In the genomic region with DNA sequence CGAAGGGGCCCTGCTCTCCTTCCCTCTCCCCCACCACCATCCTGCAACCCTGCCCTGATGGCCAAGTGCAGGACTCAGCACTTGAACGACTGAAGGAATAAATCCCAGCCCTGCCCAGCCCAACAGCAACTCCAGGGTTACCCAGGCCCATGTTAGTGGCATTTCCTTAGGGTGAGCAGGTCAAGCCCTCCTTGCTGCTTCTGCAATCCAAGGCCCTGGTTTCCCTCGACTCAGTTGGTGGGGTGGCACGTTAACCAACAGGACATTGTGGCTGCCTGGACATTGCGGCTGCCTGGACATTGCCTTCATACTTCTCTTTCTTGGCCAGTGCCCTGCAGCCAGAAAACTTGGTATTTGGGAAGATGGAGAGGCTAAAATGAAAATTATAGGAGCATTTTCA, we compare ENCODE assay signal across 25 cellular contexts.
DNase-seq lines count a peak whose midpoint lies in the region; ATAC-seq, FAIRE-seq and TF ChIP-seq lines count a peak whose summit lies in the region.
"Had no signal": no experiment of that assay in that cellular context is flagged by ENCODE, and none has a peak within 500 bp of the region (broad histone marks: within the 10 kb centered on the region; RNA-seq: fewer than 3 reads in every experiment).

No MANE protein-coding gene starts in this region.

- no peaks in the 10 kb centered on the region for H3K9me3 Mint-ChIP-seq in activated T-helper 1 cell treated with anti-CD3 and anti-CD28 coated beads, Interleukin-12 subunit alpha, Interleukin-12 subunit beta, Interleukin-2, Interleukin-4 antibody, amounts not matched to agents 30 ng/mL and 10 ng/mL and 1 ng/mL, durations not matched to agents 14 hours and 24 hours and 36 hours
- H3K9me3 Mint-ChIP-seq: CD8-positive, alpha-beta memory T cell had no signal

- no peak overlapping the region for H3K27ac Mint-ChIP-seq in activated T-helper 1 cell treated with anti-CD3 and anti-CD28 coated beads, Interleukin-12 subunit alpha, Interleukin-12 subunit beta, Interleukin-2, Interleukin-4 antibody, amounts not matched to agents 30 ng/mL and 10 ng/mL and 1 ng/mL, durations not matched to agents 14 hours and 24 hours and 36 hours
- H3K27ac Mint-ChIP-seq: CD14-positive monocyte; CD4-positive, CD25-positive, alpha-beta regulatory T cell; CD8-positive, alpha-beta memory T cell had no signal

- no peak overlapping the region for H3K4me3 ChIP-seq in dorsolateral prefrontal cortex
- no peak overlapping the region for H3K4me3 ChIP-seq in kidney (ENCODE audit: low read length in 2 of 2)
- H3K4me3 ChIP-seq: BLaER1, GM12878 had no signal

- H3K36me3 Mint-ChIP-seq in activated T-helper 1 cell treated with anti-CD3 and anti-CD28 coated beads, Interleukin-12 subunit alpha, Interleukin-12 subunit beta, Interleukin-2, Interleukin-4 antibody, amounts not matched to agents 30 ng/mL and 10 ng/mL and 1 ng/mL, durations not matched to agents 14 hours and 24 hours and 36 hours (ENCODE audit: low read depth): no peaks in the 10 kb centered on the region
- H3K36me3 Mint-ChIP-seq: CD14-positive monocyte; CD4-positive, alpha-beta memory T cell; CD4-positive, CD25-positive, alpha-beta regulatory T cell had no signal

- TF ChIP-seq CTCF in dorsolateral prefrontal cortex (IDR thresholded peaks at IDR 0.05 in 54 of 56, conservative IDR thresholded peaks at IDR 0.05 in 2 of 56; ENCODE audit: low read depth in 1 of 56, partially characterized antibody in 56 of 56) (no peak), kidney (IDR thresholded peaks at IDR 0.05; ENCODE audit: borderline replicate concordance, extremely low read depth, insufficient read depth) (no peak)

- no peaks in the 10 kb centered on the region for H3K4me1 ChIP-seq in kidney (ENCODE audit: control insufficient read depth in 1 of 2, insufficient read depth in 1 of 2, low read depth in 1 of 2, low read length in 2 of 2)

- H3K27me3 Mint-ChIP-seq in activated T-helper 1 cell treated with anti-CD3 and anti-CD28 coated beads, Interleukin-12 subunit alpha, Interleukin-12 subunit beta, Interleukin-2, Interleukin-4 antibody, amounts not matched to agents 30 ng/mL and 10 ng/mL and 1 ng/mL, durations not matched to agents 14 hours and 24 hours and 36 hours (ENCODE audit: insufficient read depth): peaks cover 2% of the 10 kb centered on the region

- no peak for ATAC-seq in HG03196 (IDR thresholded peaks at IDR 0.05; ENCODE audit: unreplicated experiment)
- ATAC-seq: GM12878 had no signal

- H3K4me1 Mint-ChIP-seq in activated T-helper 1 cell treated with anti-CD3 and anti-CD28 coated beads, Interleukin-12 subunit alpha, Interleukin-12 subunit beta, Interleukin-2, Interleukin-4 antibody, amounts not matched to agents 30 ng/mL and 10 ng/mL and 1 ng/mL, durations not matched to agents 14 hours and 24 hours and 36 hours (ENCODE audit: low read depth): no peaks in the 10 kb centered on the region
- H3K4me1 Mint-ChIP-seq: CD14-positive monocyte; CD4-positive, alpha-beta memory T cell; CD4-positive, CD25-positive, alpha-beta regulatory T cell; CD8-positive, alpha-beta memory T cell had no signal

- H3K9ac ChIP-seq in kidney (ENCODE audit: low read length in 2 of 2): no peak overlapping the region
- H3K9ac ChIP-seq: BLaER1 had no signal

- H3K27me3 ChIP-seq in dorsolateral prefrontal cortex: no peaks in the 10 kb centered on the region
- H3K27me3 ChIP-seq: BE2C, BLaER1 had no signal

- H3K4me3 Mint-ChIP-seq in activated T-helper 1 cell treated with anti-CD3 and anti-CD28 coated beads, Interleukin-12 subunit alpha, Interleukin-12 subunit beta, Interleukin-2, Interleukin-4 antibody, amounts not matched to agents 30 ng/mL and 10 ng/mL and 1 ng/mL, durations not matched to agents 14 hours and 24 hours and 36 hours: no peak overlapping the region
- H3K4me3 Mint-ChIP-seq: CD14-positive monocyte; CD4-positive, alpha-beta memory T cell; CD4-positive, CD25-positive, alpha-beta regulatory T cell; CD8-positive, alpha-beta memory T cell had no signal

- H3K9me3 ChIP-seq in kidney (ENCODE audit: control insufficient read depth in 1 of 2, low read length in 2 of 2): no peaks in the 10 kb centered on the region
- H3K9me3 ChIP-seq: BE2C, BLaER1 had no signal

- FAIRE-seq in kidney (lab: Jason Lieb, UNC): no peak
- FAIRE-seq: A204.1, GM12878, GM12892, GM18507, GM19239 had no signal

- H3K27ac ChIP-seq in dorsolateral prefrontal cortex: peak overlapping the region in 40 of 59 donors; percentile 1 to 96 (median 73)
- H3K27ac ChIP-seq in kidney (ENCODE audit: low read depth in 2 of 2, low read length in 2 of 2): no peak overlapping the region
- H3K27ac ChIP-seq in substantia nigra (ENCODE audit: low read depth, low read length, poor library complexity, severe bottlenecking): peak overlapping the region; percentile 75
- H3K27ac ChIP-seq: BLaER1 had no signal

- H3K36me3 ChIP-seq in kidney (ENCODE audit: control insufficient read depth in 1 of 2, insufficient read depth in 2 of 2, low read length in 2 of 2): no peaks in the 10 kb centered on the region
- H3K36me3 ChIP-seq: BE2C, BLaER1 had no signal

- DNase-seq in dorsolateral prefrontal cortex (no peak), kidney (peak; percentile 52), substantia nigra (lab: John Stamatoyannopoulos, UW) (no peak), activated gamma-delta T cell (lab: John Stamatoyannopoulos, UW) (no peak)
- no peak for DNase-seq in activated T-helper 1 cell treated with anti-CD3 and anti-CD28 coated beads, Interleukin-12 subunit alpha, Interleukin-12 subunit beta, Interleukin-2, Interleukin-4 antibody, amounts not matched to agents 30 ng/mL and 10 ng/mL and 1 ng/mL, durations not matched to agents 14 hours and 24 hours and 36 hours (ENCODE audit: low spot score)
- DNase-seq: 8988T; ACHN; BE2C; CD4-positive, alpha-beta memory T cell; CD4-positive, CD25-positive, alpha-beta regulatory T cell; CD8-positive, alpha-beta memory T cell; COR-L47; DMS 273 treated with DMSO at 0.1 percent for 48 hours; DMS153; DND-41; EL; GDM1 had no signal

- intact Hi-C loops in dorsolateral prefrontal cortex (cut with DNase I) (no loop called here), kidney (cut with DNase I) (no loop called here)
- intact Hi-C loops in activated T-helper 1 cell treated with anti-CD3 and anti-CD28 coated beads, Interleukin-12 subunit alpha, Interleukin-12 subunit beta, Interleukin-2, Interleukin-4 antibody, amounts not matched to agents 30 ng/mL and 10 ng/mL and 1 ng/mL, durations not matched to agents 14 hours and 24 hours and 36 hours (cut with micrococcal nuclease): no loop called here

Comparison
In these comparisons a context has a peak if more than half of its experiments do, and no peak if none do; other contexts are left out.
1. H3K27ac ChIP-seq: peak in dorsolateral prefrontal cortex (40 of 59) and substantia nigra (single experiment); none in kidney (0 of 2).